Comparison of ENCODE assay signal across 17 cellular contexts in genomic region chr11:45073575-45074225, GRCh38.
DNase-seq lines count a peak whose midpoint lies in the region; ATAC-seq, FAIRE-seq and TF ChIP-seq lines count a peak whose summit lies in the region.
"Had no signal": no experiment of that assay in that cellular context is flagged by ENCODE, and none has a peak within 500 bp of the region (broad histone marks: within the 10 kb centered on the region; RNA-seq: fewer than 3 reads in every experiment).

No MANE protein-coding gene starts in this region.

- peak overlapping the region; percentile 41 for H3K27ac ChIP-seq in cingulate gyrus (ENCODE audit: low read depth, low read length)
- no peak overlapping the region for H3K27ac ChIP-seq in neural progenitor cell

- peaks cover 17% of the 10 kb centered on the region for H3K4me1 Mint-ChIP-seq in activated T-cell treated with anti-CD3 and anti-CD28 coated beads, Interleukin-2, amount 50 U/mL, for 24 hours (ENCODE audit: low read depth)
- peaks cover 27% of the 10 kb centered on the region for H3K4me1 Mint-ChIP-seq in neural progenitor cell

- no peak overlapping the region for H3K4me3 ChIP-seq in neural progenitor cell

- H3K4me3 Mint-ChIP-seq in activated T-cell treated with anti-CD3 and anti-CD28 coated beads, Interleukin-2, amount 50 U/mL, for 24 hours, result no peak overlapping the region
- no peak overlapping the region for H3K4me3 Mint-ChIP-seq in neural progenitor cell

- no peaks in the 10 kb centered on the region for H3K9me3 ChIP-seq in neural progenitor cell (ENCODE audit: low read depth)

- H3K9ac ChIP-seq in neural progenitor cell, result no peak overlapping the region

- no peaks in the 10 kb centered on the region for H3K9me3 Mint-ChIP-seq in activated T-cell treated with anti-CD3 and anti-CD28 coated beads, Interleukin-2, amount 50 U/mL, for 24 hours
- H3K9me3 Mint-ChIP-seq in neural progenitor cell, result no peaks in the 10 kb centered on the region

- H3F3A ChIP-seq in neural progenitor cell (ENCODE audit: low read depth), result peaks cover 22% of the 10 kb centered on the region

- FAIRE-seq in frontal cortex (lab: Jason Lieb, UNC), result no peak
- FAIRE-seq: astrocyte, GM19239 had no signal

- no peaks in the 10 kb centered on the region for H3K79me2 ChIP-seq in neural progenitor cell (ENCODE audit: low read depth)

- no peaks in the 10 kb centered on the region for H3K36me3 Mint-ChIP-seq in activated T-cell treated with anti-CD3 and anti-CD28 coated beads, Interleukin-2, amount 50 U/mL, for 24 hours (ENCODE audit: low read depth)
- no peaks in the 10 kb centered on the region for H3K36me3 Mint-ChIP-seq in neural progenitor cell

- no peak for TF ChIP-seq CTCF in neural progenitor cell (IDR thresholded peaks at IDR 0.05)

- H3K4me1 ChIP-seq in neural progenitor cell, result peaks cover 38% of the 10 kb centered on the region

- no peaks in the 10 kb centered on the region for H3K27me3 Mint-ChIP-seq in activated T-cell treated with anti-CD3 and anti-CD28 coated beads, Interleukin-2, amount 50 U/mL, for 24 hours
- H3K27me3 Mint-ChIP-seq in neural progenitor cell (ENCODE audit: insufficient read depth, low read depth), result peaks cover 14% of the 10 kb centered on the region

- ATAC-seq in GM21723 (IDR thresholded peaks at IDR 0.05; ENCODE audit: unreplicated experiment), result peak; percentile 48
- ATAC-seq: HCT116 had no signal

- H3K36me3 ChIP-seq in neural progenitor cell, result no peaks in the 10 kb centered on the region

- H4K20me1 ChIP-seq in neural progenitor cell (ENCODE audit: low read depth), result no peaks in the 10 kb centered on the region

- no peaks in the 10 kb centered on the region for H3K27me3 ChIP-seq in neural progenitor cell

- H2AFZ ChIP-seq in neural progenitor cell (replicated peaks), result no peak overlapping the region

- no peak overlapping the region for H3K27ac Mint-ChIP-seq in activated T-cell treated with anti-CD3 and anti-CD28 coated beads, Interleukin-2, amount 50 U/mL, for 24 hours
- peak overlapping the region; percentile 53 for H3K27ac Mint-ChIP-seq in neural progenitor cell

- peak overlapping the region; percentile 38 for H3K4me2 ChIP-seq in neural progenitor cell

- peak; percentile 43 for DNase-seq in activated T-cell treated with anti-CD3 and anti-CD28 coated beads, Interleukin-2, amount 50 U/mL, for 24 hours
- DNase-seq in activated T-cell treated with anti-CD3 and anti-CD28 coated beads for 4 hours, result no peak
- DNase-seq in neural progenitor cell (ENCODE audit: low spot score), result peak; percentile 17
- DNase-seq in NOMO-1 (lab: John Stamatoyannopoulos, UW; ENCODE audit: unreplicated experiment in 2 of 2), result no peak
- no peak for DNase-seq in frontal cortex (ENCODE audit: low spot score in 2 of 2)
- no peak for DNase-seq in AG20443 (ENCODE audit: low spot score)
- DNase-seq: DMS79, glutamatergic neuron, NCI-H1048, NCI-H446 treated with DMSO at 0.1 percent for 48 hours, occipital lobe, T-helper 9 cell had no signal

Comparison
In these comparisons a context has a peak if more than half of its experiments do, and no peak if none do; other contexts are left out.
1. DNase-seq: peak in activated T-cell treated with anti-CD3 and anti-CD28 coated beads, Interleukin-2, amount 50 U/mL, for 24 hours (single experiment) and neural progenitor cell (single experiment); none in activated T-cell treated with anti-CD3 and anti-CD28 coated beads for 4 hours (single experiment), NOMO-1 (0 of 2), frontal cortex (0 of 2) and AG20443 (single experiment).